Comparison of ENCODE assay signal across 11 cellular contexts in genomic region chr6:48110436-48111142, GRCh38. TPM values are rescaled to one million over a fixed set of nuclear protein-coding genes. Genes with fewer than 3 reads are reported as not detected.
DNase-seq lines count a peak whose midpoint lies in the region; ATAC-seq and TF ChIP-seq lines count a peak whose summit lies in the region.
"Had no signal": no experiment of that assay in that cellular context is flagged by ENCODE, and none has a peak within 500 bp of the region (broad histone marks: within the 10 kb centered on the region; RNA-seq: fewer than 3 reads in every experiment).

No MANE protein-coding gene starts in this region.

- H3K4me3 Mint-ChIP-seq in naive thymus-derived CD4-positive, alpha-beta T cell = no peak overlapping the region
- H3K4me3 Mint-ChIP-seq: activated CD4-positive, alpha-beta T cell treated with anti-CD3 and anti-CD28 coated beads, Interleukin-2, amount 10 ng/mL, durations not matched to agents 24 days and 14 days; activated naive CD8-positive, alpha-beta T cell had no signal

- H3K27me3 Mint-ChIP-seq in naive thymus-derived CD4-positive, alpha-beta T cell = no peaks in the 10 kb centered on the region
- H3K27me3 Mint-ChIP-seq: activated CD4-positive, alpha-beta T cell treated with anti-CD3 and anti-CD28 coated beads, Interleukin-2, amount 10 ng/mL, durations not matched to agents 24 days and 14 days; activated naive CD8-positive, alpha-beta T cell had no signal

- H3K27ac ChIP-seq in left ventricle myocardium inferior (replicated peaks) (peak overlapping the region; percentile 81), breast epithelium (no peak overlapping the region)
- no peak overlapping the region for H3K27ac ChIP-seq in naive thymus-derived CD4-positive, alpha-beta T cell (ENCODE audit: low read depth, low read length)
- H3K27ac ChIP-seq: upper lobe of left lung had no signal

- H3K27me3 ChIP-seq in left ventricle myocardium inferior (ENCODE audit: low read depth) (no peaks in the 10 kb centered on the region), breast epithelium (no peaks in the 10 kb centered on the region), kidney epithelial cell (ENCODE audit: control insufficient read depth, insufficient read depth, low read length) (no peaks in the 10 kb centered on the region)
- H3K27me3 ChIP-seq in naive thymus-derived CD4-positive, alpha-beta T cell (ENCODE audit: control insufficient read depth in 2 of 2, insufficient read depth in 2 of 2, low read length in 2 of 2) = no peaks in the 10 kb centered on the region
- H3K27me3 ChIP-seq: upper lobe of left lung had no signal

- no peaks in the 10 kb centered on the region for H3K4me1 Mint-ChIP-seq in naive thymus-derived CD4-positive, alpha-beta T cell
- H3K4me1 Mint-ChIP-seq: activated CD4-positive, alpha-beta T cell treated with anti-CD3 and anti-CD28 coated beads, Interleukin-2, amount 10 ng/mL, durations not matched to agents 24 days and 14 days had no signal

- H3K4me3 ChIP-seq in left ventricle myocardium inferior (peak overlapping the region; percentile 63), breast epithelium (peak overlapping the region in 2 of 3 donors; percentile 15 to 49), kidney epithelial cell (ENCODE audit: low read depth, low read length) (peak overlapping the region; percentile 35)
- no peak overlapping the region for H3K4me3 ChIP-seq in naive thymus-derived CD4-positive, alpha-beta T cell (ENCODE audit: low read length)

- DNase-seq in left ventricle myocardium inferior = no peak
- DNase-seq in Right ventricle myocardium inferior (ENCODE audit: missing footprints) = no peak
- DNase-seq in breast epithelium (ENCODE audit: low spot score in 2 of 2) = no peak
- DNase-seq in kidney epithelial cell (ENCODE audit: low read depth) = no peak
- no peak for DNase-seq in NCI-H524 treated with DMSO at 0.1 percent for 48 hours (lab: John Stamatoyannopoulos, UW)
- DNase-seq in naive thymus-derived CD4-positive, alpha-beta T cell = no peak
- no peak for DNase-seq in stimulated activated naive CD4-positive, alpha-beta T cell treated with Interleukin-2 at 50 U/mL for 16 hours (lab: John Stamatoyannopoulos, UW)
- DNase-seq: activated CD4-positive, alpha-beta T cell treated with anti-CD3 and anti-CD28 coated beads, Interleukin-2, amount 10 ng/mL, durations not matched to agents 24 days and 14 days; upper lobe of left lung had no signal

- CTCF ChIA-PET in naive thymus-derived CD4-positive, alpha-beta T cell (lab: Charles Lee) = no interaction called here

- no peak for ATAC-seq in Right ventricle myocardium inferior
- no peak for ATAC-seq in naive thymus-derived CD4-positive, alpha-beta T cell
- ATAC-seq in GM18907 (IDR thresholded peaks at IDR 0.05; ENCODE audit: unreplicated experiment) = no peak

- H3K36me3 ChIP-seq in left ventricle myocardium inferior (no peaks in the 10 kb centered on the region), breast epithelium (no peaks in the 10 kb centered on the region), kidney epithelial cell (ENCODE audit: control insufficient read depth, insufficient read depth, low read length) (no peaks in the 10 kb centered on the region)
- no peaks in the 10 kb centered on the region for H3K36me3 ChIP-seq in naive thymus-derived CD4-positive, alpha-beta T cell (ENCODE audit: control insufficient read depth in 2 of 3, insufficient read depth in 3 of 3, low read length in 3 of 3)
- H3K36me3 ChIP-seq: upper lobe of left lung had no signal

- H3K9me3 ChIP-seq in left ventricle myocardium inferior (replicated peaks) = no peaks in the 10 kb centered on the region
- no peaks in the 10 kb centered on the region for H3K9me3 ChIP-seq in breast epithelium
- no peaks in the 10 kb centered on the region for H3K9me3 ChIP-seq in naive thymus-derived CD4-positive, alpha-beta T cell (ENCODE audit: control insufficient read depth in 2 of 3, low read length in 3 of 3)
- H3K9me3 ChIP-seq: upper lobe of left lung had no signal

- H3K4me1 ChIP-seq in left ventricle myocardium inferior (peaks cover 16% of the 10 kb centered on the region), breast epithelium (no peaks in the 10 kb centered on the region)
- no peaks in the 10 kb centered on the region for H3K4me1 ChIP-seq in naive thymus-derived CD4-positive, alpha-beta T cell (ENCODE audit: control insufficient read depth in 2 of 2, insufficient read depth in 2 of 2, low read length in 2 of 2)
- H3K4me1 ChIP-seq: upper lobe of left lung had no signal

- H3K27ac Mint-ChIP-seq in naive thymus-derived CD4-positive, alpha-beta T cell = peak overlapping the region in 1 of 9 donors; percentile 13
- H3K27ac Mint-ChIP-seq: activated CD4-positive, alpha-beta T cell treated with anti-CD3 and anti-CD28 coated beads, Interleukin-2, amount 10 ng/mL, durations not matched to agents 24 days and 14 days; activated naive CD8-positive, alpha-beta T cell had no signal

- H3K9me3 Mint-ChIP-seq in naive thymus-derived CD4-positive, alpha-beta T cell = peaks cover 0 to 6% (median 0%) of the 10 kb centered on the region in 11 donors
- H3K9me3 Mint-ChIP-seq: activated CD4-positive, alpha-beta T cell treated with anti-CD3 and anti-CD28 coated beads, Interleukin-2, amount 10 ng/mL, durations not matched to agents 24 days and 14 days had no signal

- no peak for TF ChIP-seq POLR2A in breast epithelium (IDR thresholded peaks at IDR 0.05)

- POLR2A ChIA-PET in naive thymus-derived CD4-positive, alpha-beta T cell (lab: Charles Lee) = no interaction called here

- no peak for TF ChIP-seq CTCF in left ventricle myocardium inferior (IDR thresholded peaks at IDR 0.05; ENCODE audit: borderline replicate concordance)
- TF ChIP-seq CTCF in breast epithelium (IDR thresholded peaks at IDR 0.05) = no peak
- TF ChIP-seq CTCF in kidney epithelial cell (IDR thresholded peaks at IDR 0.05; ENCODE audit: insufficient read depth, low read length, poor library complexity, severe bottlenecking) = no peak

- H3K36me3 Mint-ChIP-seq in naive thymus-derived CD4-positive, alpha-beta T cell = no peaks in the 10 kb centered on the region
- H3K36me3 Mint-ChIP-seq: activated naive CD8-positive, alpha-beta T cell had no signal

- intact Hi-C loops in left ventricle myocardium inferior (cut with micrococcal nuclease) (no loop called here), Right ventricle myocardium inferior (cut with DNase I) (no loop called here), breast epithelium (cut with DNase I; ENCODE audit: low total_unique reads) (no loop called here)
- intact Hi-C loops in naive thymus-derived CD4-positive, alpha-beta T cell (cut with micrococcal nuclease) = no loop called here

RNA-seq across cellular contexts. Expression of gene PTCHD4, which starts 0.4 kb away (rescaled TPM):
- total RNA-seq in left ventricle myocardium inferior (1.0 TPM), Right ventricle myocardium inferior (0.92 TPM), breast epithelium (1 to 10 TPM; 1.6 to 2.9 (median 1.9) TPM), kidney epithelial cell (3.0 and 3.4 TPM in 2 replicates)
- not detected for total RNA-seq in naive thymus-derived CD4-positive, alpha-beta T cell
- polyA plus RNA-seq in naive thymus-derived CD4-positive, alpha-beta T cell = not detected
- total RNA-seq: activated CD4-positive, alpha-beta T cell treated with anti-CD3 and anti-CD28 coated beads, Interleukin-2, amount 10 ng/mL, durations not matched to agents 24 days and 14 days had no signal
